Comparison of ENCODE assay signal across 1 cellular context in the genomic region with DNA sequence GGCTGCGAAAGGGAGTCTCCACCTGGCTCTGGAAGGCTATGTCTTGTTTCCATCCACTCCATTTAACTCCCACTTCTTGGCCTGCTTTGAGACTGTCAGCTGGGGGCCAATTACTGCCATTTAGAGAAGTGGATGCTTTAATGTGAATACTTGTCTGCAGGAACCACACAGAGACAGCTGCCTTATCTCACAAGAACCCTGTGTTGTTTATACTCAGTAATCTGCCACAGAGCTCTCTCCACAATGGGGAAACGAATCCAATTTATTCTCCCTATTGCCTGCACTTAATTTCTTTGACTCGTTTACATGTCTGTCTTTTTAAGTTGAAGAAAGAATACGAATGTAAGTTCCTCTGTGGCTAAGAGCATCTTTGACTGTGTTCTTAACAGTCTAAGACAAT.
TF ChIP-seq lines count a peak whose summit lies in the region.

No MANE protein-coding gene starts in this region.

TF ChIP-seq in HEK293T, 16 proteins besides CTCF, POLR2A, EP300 and RAD21 (continued from another document):
- TF ChIP-seq ARNT (IDR thresholded peaks at IDR 0.05) = no peak
